In the genomic region with DNA sequence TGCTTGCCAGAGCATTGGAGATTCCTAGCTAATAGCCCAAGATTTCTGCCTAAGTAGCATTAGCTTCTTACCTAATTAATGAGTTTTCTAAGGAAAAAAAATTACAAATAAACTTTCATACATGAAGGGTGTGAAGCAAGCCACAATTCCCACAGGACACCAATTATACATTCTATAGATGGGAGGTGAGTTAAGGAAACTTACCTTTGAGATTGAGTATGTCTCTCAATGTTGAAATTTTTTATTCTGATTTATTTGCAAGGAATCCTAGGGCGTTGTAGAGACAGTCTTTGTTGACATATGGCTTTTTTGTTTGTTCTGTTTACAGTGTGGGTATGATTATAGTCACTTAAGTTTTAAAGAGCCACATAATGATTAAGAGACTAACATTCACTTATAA, we compare ENCODE assay signal across 11 cellular contexts.
"Had no signal": no experiment of that assay in that cellular context is flagged by ENCODE, and none has a peak within 500 bp of the region (broad histone marks: within the 10 kb centered on the region; RNA-seq: fewer than 3 reads in every experiment).

No MANE protein-coding gene starts in this region.

- H3K36me3 ChIP-seq: HAP-1 had no signal

- H3K4me3 ChIP-seq: GM23248, GM23338, HAP-1 had no signal

- DNase-seq: GM23248, GOT3, H7, H9, HCEC 1CT, HFFc6 had no signal

- H3K27ac ChIP-seq: GM23248 had no signal

- H3K9me3 ChIP-seq: HAP-1 had no signal

- FAIRE-seq: H1, H54 had no signal

- H3K27ac Mint-ChIP-seq: GM23338, H9, HFFc6 had no signal

- H3K4me1 ChIP-seq: HAP-1 had no signal

- ATAC-seq: GM23338, HCT116 had no signal

- H3K9me3 Mint-ChIP-seq: GM23338, H9 had no signal

- H3K9ac ChIP-seq: GM23248 had no signal
